27 cellular contexts compared by ENCODE assay signal in the genomic region with DNA sequence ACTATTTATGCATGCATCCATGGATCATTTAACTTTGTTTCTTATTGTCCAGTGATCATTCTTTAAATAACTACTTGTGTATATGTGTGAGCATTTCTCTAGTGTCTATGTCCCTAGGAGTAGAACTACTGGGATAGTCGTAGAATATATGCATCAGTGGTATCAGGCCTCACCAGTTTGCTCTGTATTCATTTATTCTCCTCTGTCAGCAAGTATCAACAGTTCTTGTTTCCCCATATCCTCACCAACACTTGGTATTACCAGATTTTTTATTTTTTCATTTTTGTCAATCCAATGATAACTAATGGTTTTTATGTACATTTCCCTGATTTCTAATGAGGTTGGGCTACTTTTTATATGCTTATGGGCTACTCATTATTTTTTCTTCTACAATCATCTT.
"Had no signal": no experiment of that assay in that cellular context is flagged by ENCODE, and none has a peak within 500 bp of the region (broad histone marks: within the 10 kb centered on the region; RNA-seq: fewer than 3 reads in every experiment).

No MANE protein-coding gene starts in this region.

- DNase-seq: occipital lobe; ovary; posterior cingulate gyrus; psoas muscle; right cardiac atrium; right lobe of liver; sigmoid colon; small intestine; stimulated activated CD4-positive, alpha-beta T cell treated with anti-CD3 and anti-CD28 coated beads, Interleukin-15, amount 100 ng/mL, for 24 hours; stimulated activated CD4-positive, alpha-beta T cell treated with anti-CD3 and anti-CD28 coated beads, Interleukin-2, amount 100 ng/mL, for 24 hours; stimulated activated CD4-positive, alpha-beta T cell treated with anti-CD3 and anti-CD28 coated beads, Interleukin-2, amount 100 ng/mL, for 48 hours; stimulated activated CD4-positive, alpha-beta T cell treated with anti-CD3 and anti-CD28 coated beads, Interleukin-4, amount 100 ng/mL, for 24 hours; stimulated activated naive B cell treated with anti-CD40 and anti-IgM and Interleukin-4, amounts not matched to agents 10 μg/mL and 1 μg/mL and 100 μg/mL, for 72 hours; stimulated activated naive CD4-positive, alpha-beta T cell treated with Interleukin-2 at 50 U/mL for 16 hours; stomach; thyroid gland; trophoblast cell; upper lobe of left lung had no signal

- ATAC-seq: psoas muscle; right cardiac atrium; right lobe of liver; stimulated activated effector memory CD8-positive, alpha-beta T cell treated with anti-CD3 and anti-CD28 coated beads, Interleukin-12 subunit alpha, Interleukin-12 subunit beta, amount 100 ng/mL, for 72 hours; stimulated activated naive B cell treated with anti-CD40 and anti-IgM and Interleukin-4, amounts not matched to agents 10 μg/mL and 1 μg/mL and 100 μg/mL, for 72 hours had no signal

- H3K27me3 Mint-ChIP-seq: progenitor cell of endocrine pancreas; stimulated activated naive B cell treated with anti-CD40 and anti-IgM and Interleukin-4, amounts not matched to agents 10 μg/mL and 1 μg/mL and 100 μg/mL, for 72 hours; stimulated activated naive CD8-positive, alpha-beta T cell treated with anti-CD3 and anti-CD28 coated beads, Interleukin-15, Interleukin-2, amounts not matched to agents 100 ng/mL and 50 ng/mL, for 24 hours had no signal

- H3K36me3 Mint-ChIP-seq: stimulated activated effector memory CD8-positive, alpha-beta T cell treated with anti-CD3 and anti-CD28 coated beads, Interleukin-12 subunit alpha, Interleukin-12 subunit beta, amount 100 ng/mL, for 72 hours had no signal

- H3K27ac ChIP-seq: neural progenitor cell, ovary, parathyroid adenoma, psoas muscle, right lobe of liver, sigmoid colon, stomach, thoracic aorta, thyroid gland, tibial nerve, upper lobe of left lung, vagina had no signal

- H3K4me3 Mint-ChIP-seq: nephron; neural progenitor cell; stimulated activated effector memory CD8-positive, alpha-beta T cell treated with anti-CD3 and anti-CD28 coated beads, Interleukin-12 subunit alpha, Interleukin-12 subunit beta, amount 100 ng/mL, for 72 hours; stimulated activated naive B cell treated with anti-CD40 and anti-IgM and Interleukin-4, amounts not matched to agents 10 μg/mL and 1 μg/mL and 100 μg/mL, for 72 hours; stimulated activated naive CD8-positive, alpha-beta T cell treated with anti-CD3 and anti-CD28 coated beads, Interleukin-15, Interleukin-2, amounts not matched to agents 100 ng/mL and 50 ng/mL, for 24 hours had no signal

- H3K27ac Mint-ChIP-seq: nephron; neural progenitor cell; progenitor cell of endocrine pancreas; stimulated activated effector memory CD8-positive, alpha-beta T cell treated with anti-CD3 and anti-CD28 coated beads, Interleukin-12 subunit alpha, Interleukin-12 subunit beta, amount 100 ng/mL, for 72 hours; stimulated activated naive B cell treated with anti-CD40 and anti-IgM and Interleukin-4, amounts not matched to agents 10 μg/mL and 1 μg/mL and 100 μg/mL, for 72 hours; stimulated activated naive CD8-positive, alpha-beta T cell treated with anti-CD3 and anti-CD28 coated beads, Interleukin-15, Interleukin-2, amounts not matched to agents 100 ng/mL and 50 ng/mL, for 24 hours had no signal
